ENCODE assay signal across 9 cellular contexts in genomic region chr2:44748-45341, GRCh38. TPM values are rescaled to one million over a fixed set of nuclear protein-coding genes. Genes with fewer than 3 reads are reported as not detected.
DNase-seq lines count a peak whose midpoint lies in the region; ATAC-seq and TF ChIP-seq lines count a peak whose summit lies in the region.
"Had no signal": no experiment of that assay in that cellular context is flagged by ENCODE, and none has a peak within 500 bp of the region (broad histone marks: within the 10 kb centered on the region; RNA-seq: fewer than 3 reads in every experiment).

No MANE protein-coding gene starts in this region.

- H3K9me3 ChIP-seq in WERI-Rb-1 (ENCODE audit: severe bottlenecking) (no peaks in the 10 kb centered on the region), iPS-18c (ENCODE audit: control insufficient read depth, insufficient read depth, low read length) (peaks cover 2% of the 10 kb centered on the region)

- DNase-seq in NCI-H1105 treated with DMSO at 0.1 percent for 48 hours (lab: John Stamatoyannopoulos, UW) = peak; percentile 54
- no peak for DNase-seq in NCI-H1105 (lab: John Stamatoyannopoulos, UW)
- no peak for DNase-seq in WERI-Rb-1
- peak; percentile 48 for DNase-seq in renal cortical epithelial cell (ENCODE audit: low read depth)
- DNase-seq in mesenteric fat pad (ENCODE audit: low spot score) = no peak
- DNase-seq in ACHN = no peak
- DNase-seq: NCI-H526 treated with DMSO at 0.1 percent for 48 hours had no signal

- in situ Hi-C loops in ACHN (cut with HindIII; ENCODE audit: low pct_ligation_motif_present, low pct_unique_long_range_greater_than_20kb, low sequenced_read_pairs) = no loop called here

- TF ChIP-seq CTCF in WERI-Rb-1 (IDR thresholded peaks at IDR 0.05; ENCODE audit: low read depth, low read length) = no peak

- no peaks in the 10 kb centered on the region for H3K36me3 ChIP-seq in WERI-Rb-1

- ATAC-seq in HG02981 (IDR thresholded peaks at IDR 0.05; ENCODE audit: unreplicated experiment) = no peak

- H3K27me3 ChIP-seq in WERI-Rb-1 (ENCODE audit: insufficient read depth, low read depth, severe bottlenecking) = peaks cover 80% of the 10 kb centered on the region

- H3K4me3 ChIP-seq in WERI-Rb-1 (ENCODE audit: low read depth, low read length) = peak overlapping the region; percentile 58
- peak overlapping the region; percentile 78 for H3K4me3 ChIP-seq in iPS-18c (ENCODE audit: insufficient read depth, low read depth, low read length)

- no peak overlapping the region for H3K27ac ChIP-seq in WERI-Rb-1

RNA-seq across cellular contexts. Expression of gene FAM110C, which starts 1.5 kb away (rescaled TPM):
- total RNA-seq in renal cortical epithelial cell (24.7 and 31.4 TPM in 2 replicates), mesenteric fat pad (1.4 TPM)

Comparison
In these comparisons a context has a peak if more than half of its experiments do, and no peak if none do; other contexts are left out.
1. DNase-seq: peak in NCI-H1105 treated with DMSO at 0.1 percent for 48 hours (single experiment) and renal cortical epithelial cell (single experiment); none in NCI-H1105 (single experiment), WERI-Rb-1 (single experiment), mesenteric fat pad (single experiment) and ACHN (single experiment).
2. RNA of gene FAM110C, which starts 1.5 kb away (total RNA-seq): 24.7 to 31.4 TPM in renal cortical epithelial cell; 1.4 TPM in mesenteric fat pad (single experiment); every median in the first group is over 10 times any median in the second.